Comparison of ENCODE assay signal across 17 cellular contexts in genomic region chr6:73556796-73557195, GRCh38.
"Had no signal": no experiment of that assay in that cellular context is flagged by ENCODE, and none has a peak within 500 bp of the region (broad histone marks: within the 10 kb centered on the region; RNA-seq: fewer than 3 reads in every experiment).

No MANE protein-coding gene starts in this region.

- H3K27ac ChIP-seq: ovary, testis, upper lobe of right lung had no signal

- H3K9me3 Mint-ChIP-seq: activated T-helper 17 cell treated with anti-CD3 and anti-CD28 coated beads, Interleukin-2, amount 50 U/mL, for 72 hours; endodermal cell; naive thymus-derived CD8-positive, alpha-beta T cell had no signal

- H3K27me3 ChIP-seq: ovary, testis, upper lobe of right lung had no signal

- H3K27me3 Mint-ChIP-seq: activated T-helper 17 cell treated with anti-CD3 and anti-CD28 coated beads, Interleukin-2, amount 50 U/mL, for 72 hours; naive thymus-derived CD8-positive, alpha-beta T cell had no signal

- DNase-seq: activated CD4-positive, alpha-beta T cell treated with anti-CD3 and anti-CD28 coated beads, Interleukin-2, amount 50 U/mL, for 4 hours; activated CD4-positive, CD25-positive, alpha-beta regulatory T cell treated with anti-CD3 and anti-CD28 coated beads, Interleukin-2, amount 50 U/mL, for 72 hours; activated naive CD4-positive, alpha-beta T cell treated with Interleukin-2 at 50 U/mL for 16 hours; activated T-cell treated with anti-CD3 and anti-CD28 coated beads for 4 hours; anterior cingulate cortex; endodermal cell; islet precursor cell; mucosa of descending colon; naive thymus-derived CD8-positive, alpha-beta T cell; ovary; stimulated activated CD4-positive, alpha-beta T cell treated with anti-CD3 and anti-CD28 coated beads, Interleukin-4, amount 100 ng/mL, for 24 hours; stimulated activated naive CD4-positive, alpha-beta T cell treated with Interleukin-2 at 50 U/mL for 16 hours; T1000; testis; upper lobe of right lung had no signal

- H3K9me3 ChIP-seq: mucosa of descending colon, ovary, testis, upper lobe of right lung had no signal

- H3K4me3 ChIP-seq: mucosa of descending colon, ovary, skin epidermis, testis, upper lobe of right lung had no signal

- H3K36me3 Mint-ChIP-seq: naive thymus-derived CD8-positive, alpha-beta T cell had no signal

- ATAC-seq: activated T-helper 17 cell treated with anti-CD3 and anti-CD28 coated beads, Interleukin-2, amount 50 U/mL, for 72 hours; mucosa of descending colon; naive thymus-derived CD8-positive, alpha-beta T cell; upper lobe of right lung had no signal

- H3K4me1 ChIP-seq: testis, upper lobe of right lung had no signal

- H3K27ac Mint-ChIP-seq: activated T-helper 17 cell treated with anti-CD3 and anti-CD28 coated beads, Interleukin-2, amount 50 U/mL, for 72 hours; endodermal cell had no signal

- H3K4me3 Mint-ChIP-seq: activated T-helper 17 cell treated with anti-CD3 and anti-CD28 coated beads, Interleukin-2, amount 50 U/mL, for 72 hours; endodermal cell; naive thymus-derived CD8-positive, alpha-beta T cell had no signal

- H3K36me3 ChIP-seq: ovary, upper lobe of right lung had no signal
